Comparison of ENCODE assay signal across 1 cellular context in the genomic region with DNA sequence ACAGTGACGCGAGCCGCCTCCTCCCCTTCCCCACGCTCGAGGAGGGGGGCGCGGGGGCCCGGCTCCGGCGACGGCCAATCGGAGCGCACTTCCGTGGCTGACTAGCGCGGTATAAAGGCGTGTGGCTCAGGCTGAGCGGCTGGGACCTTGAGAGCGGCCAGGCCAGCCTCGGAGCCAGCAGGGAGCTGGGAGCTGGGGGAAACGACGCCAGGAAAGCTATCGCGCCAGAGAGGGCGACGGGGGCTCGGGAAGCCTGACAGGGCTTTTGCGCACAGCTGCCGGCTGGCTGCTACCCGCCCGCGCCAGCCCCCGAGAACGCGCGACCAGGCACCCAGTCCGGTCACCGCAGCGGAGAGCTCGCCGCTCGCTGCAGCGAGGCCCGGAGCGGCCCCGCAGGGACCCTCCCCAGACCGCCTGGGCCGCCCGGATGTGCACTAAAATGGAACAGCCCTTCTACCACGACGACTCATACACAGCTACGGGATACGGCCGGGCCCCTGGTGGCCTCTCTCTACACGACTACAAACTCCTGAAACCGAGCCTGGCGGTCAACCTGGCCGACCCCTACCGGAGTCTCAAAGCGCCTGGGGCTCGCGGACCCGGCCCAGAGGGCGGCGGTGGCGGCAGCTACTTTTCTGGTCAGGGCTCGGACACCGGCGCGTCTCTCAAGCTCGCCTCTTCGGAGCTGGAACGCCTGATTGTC.
TF ChIP-seq lines count a peak whose summit lies in the region.

A gene (plus strand): TSS at position 142 of the 703 bp plus-strand sequence. CDS start 286 bp downstream, at position 428.

TF ChIP-seq in K562, 482 proteins besides CTCF, POLR2A, EP300 and RAD21 (continued from another document and continues in another):
- TF ChIP-seq, protein P1, sequence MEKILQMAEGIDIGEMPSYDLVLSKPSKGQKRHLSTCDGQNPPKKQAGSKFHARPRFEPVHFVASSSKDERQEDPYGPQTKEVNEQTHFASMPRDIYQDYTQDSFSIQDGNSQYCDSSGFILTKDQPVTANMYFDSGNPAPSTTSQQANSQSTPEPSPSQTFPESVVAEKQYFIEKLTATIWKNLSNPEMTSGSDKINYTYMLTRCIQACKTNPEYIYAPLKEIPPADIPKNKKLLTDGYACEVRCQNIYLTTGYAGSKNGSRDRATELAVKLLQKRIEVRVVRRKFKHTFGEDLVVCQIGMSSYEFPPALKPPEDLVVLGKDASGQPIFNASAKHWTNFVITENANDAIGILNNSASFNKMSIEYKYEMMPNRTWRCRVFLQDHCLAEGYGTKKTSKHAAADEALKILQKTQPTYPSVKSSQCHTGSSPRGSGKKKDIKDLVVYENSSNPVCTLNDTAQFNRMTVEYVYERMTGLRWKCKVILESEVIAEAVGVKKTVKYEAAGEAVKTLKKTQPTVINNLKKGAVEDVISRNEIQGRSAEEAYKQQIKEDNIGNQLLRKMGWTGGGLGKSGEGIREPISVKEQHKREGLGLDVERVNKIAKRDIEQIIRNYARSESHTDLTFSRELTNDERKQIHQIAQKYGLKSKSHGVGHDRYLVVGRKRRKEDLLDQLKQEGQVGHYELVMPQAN (IDR thresholded peaks at IDR 0.05; ENCODE audit: borderline replicate concordance), result no peak
- TF ChIP-seq NFIC (IDR thresholded peaks at IDR 0.05) (peak; percentile 85), FOXA3 (CRISPR knock-in tag; conservative IDR thresholded peaks at IDR 0.05 in 1 of 2, IDR thresholded peaks at IDR 0.05 in 1 of 2) (peak in 1 of 2 experiments; percentile 92; a peak in 2 of 4 replicates), FOXJ2 (tag; IDR thresholded peaks at IDR 0.05) (no peak), ZNF696 (CRISPR knock-in tag; conservative IDR thresholded peaks at IDR 0.05) (no peak), ZNF830 (CRISPR knock-in tag; IDR thresholded peaks at IDR 0.05) (peak; percentile 71; the same call in 1 of the 2 replicates), TEAD2 (tag; IDR thresholded peaks at IDR 0.05) (no peak), RBBP5 (IDR thresholded peaks at IDR 0.05; ENCODE audit: borderline replicate concordance, insufficient read depth, low read length, poor library complexity, severe bottlenecking) (peak; percentile 35), GTF2E2 (tag; IDR thresholded peaks at IDR 0.05) (peak; percentile 97), GATA2 (CRISPR knock-in tag; IDR thresholded peaks at IDR 0.05) (no peak), XRCC4 (IDR thresholded peaks at IDR 0.05; ENCODE audit: extremely low read depth, insufficient read depth, insufficient read length) (no peak), ZNF707 (CRISPR knock-in tag; conservative IDR thresholded peaks at IDR 0.05) (no peak), POLR2AphosphoS5 (IDR thresholded peaks at IDR 0.05; ENCODE audit: control insufficient read depth, insufficient read depth, low read depth, low read length) (peak; percentile 100), GABPB2 (CRISPR knock-in tag; conservative IDR thresholded peaks at IDR 0.05) (no peak), PML (IDR thresholded peaks at IDR 0.05; ENCODE audit: low read length) (peak; percentile 97), HMGN3 (IDR thresholded peaks at IDR 0.05; ENCODE audit: borderline replicate concordance, extremely low read depth, insufficient read length, low read depth, low read length) (peak; percentile 97), PURB (CRISPR knock-in tag; IDR thresholded peaks at IDR 0.05; ENCODE audit: low read depth) (no peak), RBM14 (IDR thresholded peaks at IDR 0.05; ENCODE audit: borderline replicate concordance, insufficient read depth, low read depth, low read length) (0 out of 2 replicates have a peak, but pooled peaks have one; percentile 73), RB1 (IDR thresholded peaks at IDR 0.05; ENCODE audit: low read depth) (peak; percentile 91), CTBP1 (IDR thresholded peaks at IDR 0.05; ENCODE audit: borderline replicate concordance) (peak; percentile 89), MXI1 (IDR thresholded peaks at IDR 0.05; ENCODE audit: low read depth, low read length) (peak; percentile 36; the same call in 1 of the 2 replicates), NONO (IDR thresholded peaks at IDR 0.05; ENCODE audit: low read depth in 2 of 2, low read length in 1 of 2) (peak; percentile 92 to 100), CCNT2 (IDR thresholded peaks at IDR 0.05; ENCODE audit: borderline replicate concordance, extremely low read depth, insufficient read length, low read depth, low read length) (peak; percentile 93), MAFF (IDR thresholded peaks at IDR 0.05; ENCODE audit: low read length) (no peak), DDX20 (tag; IDR thresholded peaks at IDR 0.05; ENCODE audit: low read depth) (no peak), CEBPG (CRISPR knock-in tag; IDR thresholded peaks at IDR 0.05) (no peak), CEBPG (tag; conservative IDR thresholded peaks at IDR 0.05 in 1 of 2, IDR thresholded peaks at IDR 0.05 in 1 of 2) (no peak), HNRNPLL (IDR thresholded peaks at IDR 0.05; ENCODE audit: low read depth, low read length, poor library complexity, severe bottlenecking) (peak; percentile 77), ZNF778 (CRISPR knock-in tag; IDR thresholded peaks at IDR 0.05) (no peak), BRCA1 (IDR thresholded peaks at IDR 0.05) (no peak), BRCA1 (CRISPR knock-in tag; IDR thresholded peaks at IDR 0.05) (no peak), ZKSCAN1 (IDR thresholded peaks at IDR 0.05; ENCODE audit: low read depth, low read length) (peak; percentile 78), GATAD2A (IDR thresholded peaks at IDR 0.05) (no peak), ZNF644 (tag; IDR thresholded peaks at IDR 0.05; ENCODE audit: low read depth) (no peak), RFX7 (CRISPR knock-in tag; IDR thresholded peaks at IDR 0.05) (0 out of 2 replicates have a peak, but pooled peaks have one; percentile 38), ZNF316 (IDR thresholded peaks at IDR 0.05) (no peak)
- TF ChIP-seq, protein P2, sequence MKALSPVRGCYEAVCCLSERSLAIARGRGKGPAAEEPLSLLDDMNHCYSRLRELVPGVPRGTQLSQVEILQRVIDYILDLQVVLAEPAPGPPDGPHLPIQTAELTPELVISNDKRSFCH (CRISPR knock-in tag; IDR thresholded peaks at IDR 0.05), result no peak
- TF ChIP-seq, protein P2 (tag; IDR thresholded peaks at IDR 0.05), result 0 out of 2 replicates have a peak, but pooled peaks have one; percentile 66
- TF ChIP-seq, protein P3, sequence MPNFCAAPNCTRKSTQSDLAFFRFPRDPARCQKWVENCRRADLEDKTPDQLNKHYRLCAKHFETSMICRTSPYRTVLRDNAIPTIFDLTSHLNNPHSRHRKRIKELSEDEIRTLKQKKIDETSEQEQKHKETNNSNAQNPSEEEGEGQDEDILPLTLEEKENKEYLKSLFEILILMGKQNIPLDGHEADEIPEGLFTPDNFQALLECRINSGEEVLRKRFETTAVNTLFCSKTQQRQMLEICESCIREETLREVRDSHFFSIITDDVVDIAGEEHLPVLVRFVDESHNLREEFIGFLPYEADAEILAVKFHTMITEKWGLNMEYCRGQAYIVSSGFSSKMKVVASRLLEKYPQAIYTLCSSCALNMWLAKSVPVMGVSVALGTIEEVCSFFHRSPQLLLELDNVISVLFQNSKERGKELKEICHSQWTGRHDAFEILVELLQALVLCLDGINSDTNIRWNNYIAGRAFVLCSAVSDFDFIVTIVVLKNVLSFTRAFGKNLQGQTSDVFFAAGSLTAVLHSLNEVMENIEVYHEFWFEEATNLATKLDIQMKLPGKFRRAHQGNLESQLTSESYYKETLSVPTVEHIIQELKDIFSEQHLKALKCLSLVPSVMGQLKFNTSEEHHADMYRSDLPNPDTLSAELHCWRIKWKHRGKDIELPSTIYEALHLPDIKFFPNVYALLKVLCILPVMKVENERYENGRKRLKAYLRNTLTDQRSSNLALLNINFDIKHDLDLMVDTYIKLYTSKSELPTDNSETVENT (CRISPR knock-in tag; IDR thresholded peaks at IDR 0.05), result peak; percentile 97
- TF ChIP-seq, protein P4, sequence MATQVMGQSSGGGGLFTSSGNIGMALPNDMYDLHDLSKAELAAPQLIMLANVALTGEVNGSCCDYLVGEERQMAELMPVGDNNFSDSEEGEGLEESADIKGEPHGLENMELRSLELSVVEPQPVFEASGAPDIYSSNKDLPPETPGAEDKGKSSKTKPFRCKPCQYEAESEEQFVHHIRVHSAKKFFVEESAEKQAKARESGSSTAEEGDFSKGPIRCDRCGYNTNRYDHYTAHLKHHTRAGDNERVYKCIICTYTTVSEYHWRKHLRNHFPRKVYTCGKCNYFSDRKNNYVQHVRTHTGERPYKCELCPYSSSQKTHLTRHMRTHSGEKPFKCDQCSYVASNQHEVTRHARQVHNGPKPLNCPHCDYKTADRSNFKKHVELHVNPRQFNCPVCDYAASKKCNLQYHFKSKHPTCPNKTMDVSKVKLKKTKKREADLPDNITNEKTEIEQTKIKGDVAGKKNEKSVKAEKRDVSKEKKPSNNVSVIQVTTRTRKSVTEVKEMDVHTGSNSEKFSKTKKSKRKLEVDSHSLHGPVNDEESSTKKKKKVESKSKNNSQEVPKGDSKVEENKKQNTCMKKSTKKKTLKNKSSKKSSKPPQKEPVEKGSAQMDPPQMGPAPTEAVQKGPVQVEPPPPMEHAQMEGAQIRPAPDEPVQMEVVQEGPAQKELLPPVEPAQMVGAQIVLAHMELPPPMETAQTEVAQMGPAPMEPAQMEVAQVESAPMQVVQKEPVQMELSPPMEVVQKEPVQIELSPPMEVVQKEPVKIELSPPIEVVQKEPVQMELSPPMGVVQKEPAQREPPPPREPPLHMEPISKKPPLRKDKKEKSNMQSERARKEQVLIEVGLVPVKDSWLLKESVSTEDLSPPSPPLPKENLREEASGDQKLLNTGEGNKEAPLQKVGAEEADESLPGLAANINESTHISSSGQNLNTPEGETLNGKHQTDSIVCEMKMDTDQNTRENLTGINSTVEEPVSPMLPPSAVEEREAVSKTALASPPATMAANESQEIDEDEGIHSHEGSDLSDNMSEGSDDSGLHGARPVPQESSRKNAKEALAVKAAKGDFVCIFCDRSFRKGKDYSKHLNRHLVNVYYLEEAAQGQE (CRISPR knock-in tag; IDR thresholded peaks at IDR 0.05; ENCODE audit: low read depth), result peak; percentile 87
- TF ChIP-seq, protein P5, sequence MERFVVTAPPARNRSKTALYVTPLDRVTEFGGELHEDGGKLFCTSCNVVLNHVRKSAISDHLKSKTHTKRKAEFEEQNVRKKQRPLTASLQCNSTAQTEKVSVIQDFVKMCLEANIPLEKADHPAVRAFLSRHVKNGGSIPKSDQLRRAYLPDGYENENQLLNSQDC (CRISPR knock-in tag; IDR thresholded peaks at IDR 0.05), result peak; percentile 86
- TF ChIP-seq, protein P6, sequence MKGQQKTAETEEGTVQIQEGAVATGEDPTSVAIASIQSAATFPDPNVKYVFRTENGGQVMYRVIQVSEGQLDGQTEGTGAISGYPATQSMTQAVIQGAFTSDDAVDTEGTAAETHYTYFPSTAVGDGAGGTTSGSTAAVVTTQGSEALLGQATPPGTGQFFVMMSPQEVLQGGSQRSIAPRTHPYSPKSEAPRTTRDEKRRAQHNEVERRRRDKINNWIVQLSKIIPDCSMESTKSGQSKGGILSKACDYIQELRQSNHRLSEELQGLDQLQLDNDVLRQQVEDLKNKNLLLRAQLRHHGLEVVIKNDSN (CRISPR knock-in tag; IDR thresholded peaks at IDR 0.05), result peak; percentile 25; the same call in 1 of the 2 replicates
- TF ChIP-seq, protein P7, sequence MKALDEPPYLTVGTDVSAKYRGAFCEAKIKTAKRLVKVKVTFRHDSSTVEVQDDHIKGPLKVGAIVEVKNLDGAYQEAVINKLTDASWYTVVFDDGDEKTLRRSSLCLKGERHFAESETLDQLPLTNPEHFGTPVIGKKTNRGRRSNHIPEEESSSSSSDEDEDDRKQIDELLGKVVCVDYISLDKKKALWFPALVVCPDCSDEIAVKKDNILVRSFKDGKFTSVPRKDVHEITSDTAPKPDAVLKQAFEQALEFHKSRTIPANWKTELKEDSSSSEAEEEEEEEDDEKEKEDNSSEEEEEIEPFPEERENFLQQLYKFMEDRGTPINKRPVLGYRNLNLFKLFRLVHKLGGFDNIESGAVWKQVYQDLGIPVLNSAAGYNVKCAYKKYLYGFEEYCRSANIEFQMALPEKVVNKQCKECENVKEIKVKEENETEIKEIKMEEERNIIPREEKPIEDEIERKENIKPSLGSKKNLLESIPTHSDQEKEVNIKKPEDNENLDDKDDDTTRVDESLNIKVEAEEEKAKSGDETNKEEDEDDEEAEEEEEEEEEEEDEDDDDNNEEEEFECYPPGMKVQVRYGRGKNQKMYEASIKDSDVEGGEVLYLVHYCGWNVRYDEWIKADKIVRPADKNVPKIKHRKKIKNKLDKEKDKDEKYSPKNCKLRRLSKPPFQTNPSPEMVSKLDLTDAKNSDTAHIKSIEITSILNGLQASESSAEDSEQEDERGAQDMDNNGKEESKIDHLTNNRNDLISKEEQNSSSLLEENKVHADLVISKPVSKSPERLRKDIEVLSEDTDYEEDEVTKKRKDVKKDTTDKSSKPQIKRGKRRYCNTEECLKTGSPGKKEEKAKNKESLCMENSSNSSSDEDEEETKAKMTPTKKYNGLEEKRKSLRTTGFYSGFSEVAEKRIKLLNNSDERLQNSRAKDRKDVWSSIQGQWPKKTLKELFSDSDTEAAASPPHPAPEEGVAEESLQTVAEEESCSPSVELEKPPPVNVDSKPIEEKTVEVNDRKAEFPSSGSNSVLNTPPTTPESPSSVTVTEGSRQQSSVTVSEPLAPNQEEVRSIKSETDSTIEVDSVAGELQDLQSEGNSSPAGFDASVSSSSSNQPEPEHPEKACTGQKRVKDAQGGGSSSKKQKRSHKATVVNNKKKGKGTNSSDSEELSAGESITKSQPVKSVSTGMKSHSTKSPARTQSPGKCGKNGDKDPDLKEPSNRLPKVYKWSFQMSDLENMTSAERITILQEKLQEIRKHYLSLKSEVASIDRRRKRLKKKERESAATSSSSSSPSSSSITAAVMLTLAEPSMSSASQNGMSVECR (CRISPR knock-in tag; IDR thresholded peaks at IDR 0.05), result peak; percentile 82
- TF ChIP-seq, protein P8, sequence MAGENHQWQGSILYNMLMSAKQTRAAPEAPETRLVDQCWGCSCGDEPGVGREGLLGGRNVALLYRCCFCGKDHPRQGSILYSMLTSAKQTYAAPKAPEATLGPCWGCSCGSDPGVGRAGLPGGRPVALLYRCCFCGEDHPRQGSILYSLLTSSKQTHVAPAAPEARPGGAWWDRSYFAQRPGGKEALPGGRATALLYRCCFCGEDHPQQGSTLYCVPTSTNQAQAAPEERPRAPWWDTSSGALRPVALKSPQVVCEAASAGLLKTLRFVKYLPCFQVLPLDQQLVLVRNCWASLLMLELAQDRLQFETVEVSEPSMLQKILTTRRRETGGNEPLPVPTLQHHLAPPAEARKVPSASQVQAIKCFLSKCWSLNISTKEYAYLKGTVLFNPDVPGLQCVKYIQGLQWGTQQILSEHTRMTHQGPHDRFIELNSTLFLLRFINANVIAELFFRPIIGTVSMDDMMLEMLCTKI (IDR thresholded peaks at IDR 0.05; ENCODE audit: partially characterized antibody), result no peak
- TF ChIP-seq, protein P9, sequence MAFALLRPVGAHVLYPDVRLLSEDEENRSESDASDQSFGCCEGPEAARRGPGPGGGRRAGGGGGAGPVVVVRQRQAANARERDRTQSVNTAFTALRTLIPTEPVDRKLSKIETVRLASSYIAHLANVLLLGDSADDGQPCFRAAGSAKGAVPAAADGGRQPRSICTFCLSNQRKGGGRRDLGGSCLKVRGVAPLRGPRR (CRISPR knock-in tag; IDR thresholded peaks at IDR 0.05), result no peak
